ENCODE assay signal across 8 cellular contexts in the genomic region with DNA sequence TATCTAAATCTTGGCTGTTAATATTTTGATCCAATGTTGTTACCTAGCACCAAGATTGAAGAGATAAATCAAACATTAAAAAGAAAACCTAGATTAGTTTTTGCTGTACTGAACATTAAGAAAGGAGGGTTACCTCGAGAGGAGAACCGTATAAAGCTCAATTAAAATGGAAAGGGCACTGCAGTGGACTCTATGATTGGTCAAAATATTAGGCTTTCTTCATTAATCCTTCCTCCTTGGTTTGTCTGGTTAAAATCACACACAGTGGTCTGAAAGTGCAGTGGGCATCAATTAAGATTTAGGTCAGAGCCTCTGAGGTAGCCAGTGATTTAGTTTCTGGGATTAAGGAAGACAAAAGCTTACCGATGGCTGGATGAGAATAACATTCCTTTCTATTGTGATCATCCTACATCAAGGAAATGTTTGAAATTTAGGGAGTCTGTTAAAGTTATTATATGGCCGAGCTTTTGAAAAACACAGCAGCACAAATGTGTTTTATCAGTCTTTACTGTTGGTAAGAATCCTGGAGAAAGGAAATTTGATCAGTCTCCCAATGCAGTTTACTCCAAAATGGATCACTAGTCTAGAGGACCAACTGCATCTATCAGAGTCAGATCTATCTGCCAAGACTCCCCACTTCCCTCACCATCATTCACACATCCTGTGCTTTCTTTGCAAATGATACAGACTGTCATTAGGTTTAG.
A peak's percentile ranks its signal among the peaks of the same experiment; 100 is the strongest.
DNase-seq lines count a peak whose midpoint lies in the region; ATAC-seq and TF ChIP-seq lines count a peak whose summit lies in the region.

No MANE protein-coding gene starts in this region.

- H3K27me3 Mint-ChIP-seq in Calu3 (ENCODE audit: unreplicated experiment) (no peaks in the 10 kb centered on the region), chondrocyte (ENCODE audit: low read depth) (no peaks in the 10 kb centered on the region)

- no peaks in the 10 kb centered on the region for H3K27me3 ChIP-seq in IMR-90 (ENCODE audit: control insufficient read depth, insufficient read depth, low read length)
- H3K27me3 ChIP-seq in neuronal stem cell (ENCODE audit: control insufficient read depth in 3 of 3, insufficient read depth in 3 of 3, low read depth in 1 of 3, low read length in 3 of 3) = no peaks in the 10 kb centered on the region

- TF ChIP-seq POLR2A in IMR-90 (IDR thresholded peaks at IDR 0.05; ENCODE audit: low read depth, low read length) = no peak

- no peak overlapping the region for H3K18ac ChIP-seq in IMR-90 (ENCODE audit: low read depth, low read length)
- no peak overlapping the region for H3K18ac ChIP-seq in neuronal stem cell (ENCODE audit: low read length)

- H3K4me1 ChIP-seq in IMR-90 (ENCODE audit: control insufficient read depth, insufficient read depth, low read length) (no peaks in the 10 kb centered on the region), neuronal stem cell (ENCODE audit: control insufficient read depth in 2 of 2, insufficient read depth in 1 of 2, low read depth in 1 of 2, low read length in 2 of 2) (peaks cover 0 to 11% of the 10 kb centered on the region in 2 donors)

- intact Hi-C loops in Calu3 (cut with micrococcal nuclease; ENCODE audit: unreplicated experiment) (no loop called here), IMR-90 (cut with micrococcal nuclease) (no loop called here)

- H2AK5ac ChIP-seq in IMR-90 (ENCODE audit: low read depth, low read length) = no peak overlapping the region
- H2AK5ac ChIP-seq in neuronal stem cell (ENCODE audit: low read depth, low read length) = no peak overlapping the region

- H2BK20ac ChIP-seq in IMR-90 (ENCODE audit: low read depth, low read length) = no peak overlapping the region

- in situ Hi-C loops in IMR-90 (cut with MboI; ENCODE audit: low sequenced_read_pairs) = no loop called here

- H3K36me3 Mint-ChIP-seq in Calu3 (ENCODE audit: insufficient read depth, unreplicated experiment) (peaks cover 17% of the 10 kb centered on the region), chondrocyte (ENCODE audit: low read depth) (no peaks in the 10 kb centered on the region)

- no peak overlapping the region for H3K9ac ChIP-seq in IMR-90 (ENCODE audit: low read depth, low read length)
- H3K9ac ChIP-seq in neuronal stem cell (ENCODE audit: low read depth, low read length, poor library complexity) = no peak overlapping the region

- TF ChIP-seq RAD21 in IMR-90 (IDR thresholded peaks at IDR 0.05; ENCODE audit: low read length) = no peak

- no peak overlapping the region for H3K56ac ChIP-seq in IMR-90 (ENCODE audit: extremely low read depth, insufficient read depth, low read length)

- TF ChIP-seq CTCF in Calu3 (IDR thresholded peaks at IDR 0.05; ENCODE audit: unreplicated experiment) = no peak
- TF ChIP-seq CTCF in IMR-90 (conservative IDR thresholded peaks at IDR 0.05; ENCODE audit: low read depth, low read length) = no peak
- TF ChIP-seq CTCF in chondrocyte (IDR thresholded peaks at IDR 0.05) = no peak

- no peaks in the 10 kb centered on the region for H3K9me3 ChIP-seq in IMR-90 (ENCODE audit: control insufficient read depth, insufficient read depth, low read length)
- H3K9me3 ChIP-seq in neuronal stem cell (replicated peaks in 1 of 2; ENCODE audit: control insufficient read depth in 2 of 2, insufficient read depth in 1 of 2, low read depth in 1 of 2, low read length in 2 of 2) = no peaks in the 10 kb centered on the region

- peaks cover 5% of the 10 kb centered on the region for H3K9me1 ChIP-seq in IMR-90 (ENCODE audit: insufficient read depth, low read length)

- H3K27ac ChIP-seq in IMR-90 (ENCODE audit: insufficient read depth, low read length) = no peak overlapping the region
- peak overlapping the region; percentile 60 for H3K27ac ChIP-seq in neuronal stem cell (replicated peaks; ENCODE audit: low read length)

- H3K4ac ChIP-seq in IMR-90 (ENCODE audit: low read depth, low read length) = no peak overlapping the region
- no peak overlapping the region for H3K4ac ChIP-seq in neuronal stem cell (ENCODE audit: low read length)

- H3K4me3 Mint-ChIP-seq in Calu3 (ENCODE audit: low read depth, unreplicated experiment) (peak overlapping the region; percentile 21), chondrocyte (ENCODE audit: unreplicated experiment) (no peak overlapping the region)

- H2BK120ac ChIP-seq in IMR-90 (ENCODE audit: low read depth, low read length) (0 out of 2 replicates have a peak overlapping the region, but pooled peaks have one; percentile 11), neuronal stem cell (ENCODE audit: low read depth, low read length) (no peak overlapping the region)

- CTCF ChIA-PET in Calu3 (lab: Charles Lee) (interaction anchor here (0.7 to 1.4 kb wide), 2 partner anchors 23 to 45 kb away, joined by 3 to 4 read pairs; no protein-coding TSS in a partner anchor), IMR-90 (lab: Yijun Ruan, JAX) (no interaction called here)

- no peak overlapping the region for H4K5ac ChIP-seq in IMR-90 (ENCODE audit: low read depth, low read length)

- BruUV-seq in Calu3 (replicated peaks; lab: Mats Ljungman, UMichigan) (TSS peak; percentile 92), IMR-90 (replicated peaks; lab: Mats Ljungman, UMichigan) (no TSS peak)

- H3K79me1 ChIP-seq in IMR-90 (ENCODE audit: low read depth in 1 of 2, low read length in 2 of 2) (no peaks in the 10 kb centered on the region), neuronal stem cell (ENCODE audit: low read depth, low read length) (no peaks in the 10 kb centered on the region)

- no peaks in the 10 kb centered on the region for H3K36me3 ChIP-seq in IMR-90 (ENCODE audit: control insufficient read depth, insufficient read depth, low read length)
- H3K36me3 ChIP-seq in neuronal stem cell (replicated peaks in 1 of 2; ENCODE audit: control insufficient read depth in 2 of 2, insufficient read depth in 2 of 2, low read length in 2 of 2) = no peaks in the 10 kb centered on the region

- WGBS in IMR-90 (ENCODE audit: extremely low coverage in 2 of 2, insufficient read length in 1 of 2), 2 experiments = no CpG with 5 or more reads among the region's 4 CpGs
- WGBS in neuronal stem cell (ENCODE audit: extremely low coverage in 2 of 2, insufficient read length in 2 of 2, insufficient replicate concordance in 1 of 2), 2 donors = no CpG with 5 or more reads among the region's 4 CpGs

- H2AK9ac ChIP-seq in IMR-90 (replicated peaks; ENCODE audit: low read depth, low read length, poor library complexity) = no peak overlapping the region

- POLR2A ChIA-PET in IMR-90 (lab: Charles Lee; ENCODE audit: unreplicated experiment) = no interaction called here

- H3K14ac ChIP-seq in IMR-90 (replicated peaks; ENCODE audit: low read depth, low read length) (peak overlapping the region; percentile 55), neuronal stem cell (ENCODE audit: low read length) (no peak overlapping the region)

- H4K20me1 ChIP-seq in IMR-90 (ENCODE audit: insufficient read depth, low read length) = no peaks in the 10 kb centered on the region

- H3K4me1 Mint-ChIP-seq in Calu3 (ENCODE audit: low read depth, unreplicated experiment) = peaks cover 41% of the 10 kb centered on the region
- H3K4me1 Mint-ChIP-seq in chondrocyte (ENCODE audit: low read depth) = peaks cover 35% of the 10 kb centered on the region

- H2BK5ac ChIP-seq in IMR-90 (ENCODE audit: low read depth, low read length, poor library complexity, severe bottlenecking) (no peak overlapping the region), neuronal stem cell (ENCODE audit: low read length) (no peak overlapping the region)

- H3K4me2 ChIP-seq in IMR-90 (ENCODE audit: low read depth, low read length) = no peak overlapping the region
- H3K4me2 ChIP-seq in neuronal stem cell (ENCODE audit: insufficient read depth, low read length, poor library complexity, severe bottlenecking) = no peak overlapping the region

- H3K4me3 ChIP-seq in IMR-90 (ENCODE audit: insufficient read depth, low read depth, low read length) (no peak overlapping the region), neuronal stem cell (ENCODE audit: low read length in 2 of 2) (no peak overlapping the region)

- H4K8ac ChIP-seq in IMR-90 (ENCODE audit: low read depth in 2 of 2, low read length in 2 of 2) = no peak overlapping the region
- no peak overlapping the region for H4K8ac ChIP-seq in neuronal stem cell (ENCODE audit: low read depth, low read length)

- peak overlapping the region; percentile 83 for H3K27ac Mint-ChIP-seq in Calu3 (ENCODE audit: unreplicated experiment)
- H3K27ac Mint-ChIP-seq in chondrocyte (ENCODE audit: unreplicated experiment) = peak overlapping the region; percentile 28

- H2BK15ac ChIP-seq in IMR-90 (ENCODE audit: low read depth, low read length) (no peak overlapping the region), neuronal stem cell (ENCODE audit: low read length) (no peak overlapping the region)

- H3K9me3 Mint-ChIP-seq in Calu3 (ENCODE audit: low read depth, unreplicated experiment) (peaks cover 7% of the 10 kb centered on the region), chondrocyte (ENCODE audit: low read depth) (peaks cover 1% of the 10 kb centered on the region)

- H2AFZ ChIP-seq in IMR-90 (replicated peaks; ENCODE audit: low read length, poor library complexity) (no peak overlapping the region), neuronal stem cell (ENCODE audit: low read length) (no peak overlapping the region)

- H3K23ac ChIP-seq in IMR-90 (ENCODE audit: low read depth, low read length) (no peak overlapping the region), neuronal stem cell (ENCODE audit: low read depth, low read length, poor library complexity) (no peak overlapping the region)

- no peak overlapping the region for H2BK12ac ChIP-seq in neuronal stem cell (ENCODE audit: low read length)

- dilution Hi-C loops in IMR-90 (cut with HindIII; ENCODE audit: low sequenced_read_pairs, unreplicated experiment) = no loop called here

- no peak for ATAC-seq in IMR-90 (ENCODE audit: low read depth)
- no peak for ATAC-seq in GM18517 (IDR thresholded peaks at IDR 0.05; ENCODE audit: unreplicated experiment)

- H4K91ac ChIP-seq in IMR-90 (ENCODE audit: insufficient read depth, low read depth, low read length) (no peak overlapping the region), neuronal stem cell (ENCODE audit: low read depth, low read length, poor library complexity) (no peak overlapping the region)

- DNase-seq in Calu3 (no peak), IMR-90 (no peak), chondrocyte (ENCODE audit: low spot score) (no peak), neuronal stem cell (ENCODE audit: low spot score) (peak; percentile 23), mesenteric fat pad (ENCODE audit: low spot score) (no peak), NCI-H69 (lab: John Stamatoyannopoulos, UW) (no peak), GOT3 (lab: John Stamatoyannopoulos, UW) (no peak)

TF ChIP-seq in IMR-90, 13 proteins besides CTCF, POLR2A, EP300 and RAD21:
- TF ChIP-seq RCOR1 (IDR thresholded peaks at IDR 0.05; ENCODE audit: insufficient replicate concordance, low read length) = no peak
- TF ChIP-seq, protein P1, sequence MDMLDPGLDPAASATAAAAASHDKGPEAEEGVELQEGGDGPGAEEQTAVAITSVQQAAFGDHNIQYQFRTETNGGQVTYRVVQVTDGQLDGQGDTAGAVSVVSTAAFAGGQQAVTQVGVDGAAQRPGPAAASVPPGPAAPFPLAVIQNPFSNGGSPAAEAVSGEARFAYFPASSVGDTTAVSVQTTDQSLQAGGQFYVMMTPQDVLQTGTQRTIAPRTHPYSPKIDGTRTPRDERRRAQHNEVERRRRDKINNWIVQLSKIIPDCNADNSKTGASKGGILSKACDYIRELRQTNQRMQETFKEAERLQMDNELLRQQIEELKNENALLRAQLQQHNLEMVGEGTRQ (IDR thresholded peaks at IDR 0.05; ENCODE audit: low read depth, low read length) = no peak
